In genomic region chr15:47813985-47814384, GRCh38 we compare ENCODE assay signal across 9 cellular contexts.
DNase-seq lines count a peak whose midpoint lies in the region; ATAC-seq lines count a peak whose summit lies in the region.
"Had no signal": no experiment of that assay in that cellular context is flagged by ENCODE, and none has a peak within 500 bp of the region (broad histone marks: within the 10 kb centered on the region; RNA-seq: fewer than 3 reads in every experiment).

No MANE protein-coding gene starts in this region.

- H3K27ac ChIP-seq in neuronal stem cell (replicated peaks; ENCODE audit: low read length) = no peak overlapping the region

- no peak overlapping the region for H4K91ac ChIP-seq in neuronal stem cell (ENCODE audit: low read depth, low read length, poor library complexity)

- peaks cover 0 to 6% of the 10 kb centered on the region in 2 donors for H3K4me1 ChIP-seq in neuronal stem cell (ENCODE audit: control insufficient read depth in 2 of 2, insufficient read depth in 1 of 2, low read depth in 1 of 2, low read length in 2 of 2)

- peak; percentile 58 for DNase-seq in Ammon's horn (ENCODE audit: low spot score)
- no peak for DNase-seq in hepatic stellate cell (ENCODE audit: low spot score)
- no peak for DNase-seq in neuronal stem cell (ENCODE audit: low spot score)
- no peak for DNase-seq in NCI-H526 (lab: John Stamatoyannopoulos, UW)
- no peak for DNase-seq in NCI-H2196 treated with DMSO at 0.1 percent for 48 hours (lab: John Stamatoyannopoulos, UW; ENCODE audit: unreplicated experiment)
- DNase-seq: CD8-positive, alpha-beta memory T cell had no signal

- no CpG with 5 or more reads among the region's 4 CpGs for WGBS in neuronal stem cell (ENCODE audit: extremely low coverage in 2 of 2, insufficient read length in 2 of 2, insufficient replicate concordance in 1 of 2), 2 donors

- H3K18ac ChIP-seq in neuronal stem cell (ENCODE audit: low read length) = no peak overlapping the region

- H3K23ac ChIP-seq in neuronal stem cell (ENCODE audit: low read depth, low read length, poor library complexity) = no peak overlapping the region

- H3K4ac ChIP-seq in neuronal stem cell (ENCODE audit: low read length) = no peak overlapping the region

- no peak overlapping the region for H2BK15ac ChIP-seq in neuronal stem cell (ENCODE audit: low read length)

- H3K14ac ChIP-seq in neuronal stem cell (ENCODE audit: low read length) = no peak overlapping the region

- ATAC-seq in GM18867 (IDR thresholded peaks at IDR 0.05; ENCODE audit: unreplicated experiment) = peak; percentile 88
- ATAC-seq in HG02610 (IDR thresholded peaks at IDR 0.05; ENCODE audit: unreplicated experiment) = peak; percentile 95
- ATAC-seq in HG03565 (IDR thresholded peaks at IDR 0.05; ENCODE audit: unreplicated experiment) = peak; percentile 95

- no peak overlapping the region for H2BK120ac ChIP-seq in neuronal stem cell (ENCODE audit: low read depth, low read length)

- H2AK5ac ChIP-seq in neuronal stem cell (ENCODE audit: low read depth, low read length) = no peak overlapping the region

- H3K9ac ChIP-seq in neuronal stem cell (ENCODE audit: low read depth, low read length, poor library complexity) = no peak overlapping the region

- no peak overlapping the region for H2AFZ ChIP-seq in neuronal stem cell (ENCODE audit: low read length)

- no peak overlapping the region for H4K8ac ChIP-seq in neuronal stem cell (ENCODE audit: low read depth, low read length)

- no peak overlapping the region for H2BK12ac ChIP-seq in neuronal stem cell (ENCODE audit: low read length)

- no peak overlapping the region for H3K4me3 ChIP-seq in neuronal stem cell (ENCODE audit: low read length in 2 of 2)

- no peaks in the 10 kb centered on the region for H3K9me3 ChIP-seq in neuronal stem cell (replicated peaks in 1 of 2; ENCODE audit: control insufficient read depth in 2 of 2, insufficient read depth in 1 of 2, low read depth in 1 of 2, low read length in 2 of 2)

- H3K4me2 ChIP-seq in neuronal stem cell (ENCODE audit: insufficient read depth, low read length, poor library complexity, severe bottlenecking) = no peak overlapping the region

- H2BK5ac ChIP-seq in neuronal stem cell (ENCODE audit: low read length) = no peak overlapping the region

- H3K79me1 ChIP-seq in neuronal stem cell (ENCODE audit: low read depth, low read length) = no peaks in the 10 kb centered on the region

- no peaks in the 10 kb centered on the region for H3K36me3 ChIP-seq in neuronal stem cell (replicated peaks in 1 of 2; ENCODE audit: control insufficient read depth in 2 of 2, insufficient read depth in 2 of 2, low read length in 2 of 2)

- no peaks in the 10 kb centered on the region for H3K27me3 ChIP-seq in neuronal stem cell (ENCODE audit: control insufficient read depth in 3 of 3, insufficient read depth in 3 of 3, low read depth in 1 of 3, low read length in 3 of 3)
